In genomic region chr17:2232244-2232638, GRCh38 we compare ENCODE assay signal across 1 cellular context.
A peak's percentile ranks its signal among the peaks of the same experiment; 100 is the strongest.
TF ChIP-seq lines count a peak whose summit lies in the region.

No MANE protein-coding gene starts in this region.

TF ChIP-seq in IMR-90, 13 proteins besides CTCF, POLR2A, EP300 and RAD21 (continued from another document):
- peak; percentile 41; the same call in 1 of the 2 replicates for TF ChIP-seq CEBPB (IDR thresholded peaks at IDR 0.05; ENCODE audit: low read depth, low read length)
- 0 out of 2 replicates have a peak, but pooled peaks have one; percentile 19 for TF ChIP-seq FOS (IDR thresholded peaks at IDR 0.05; ENCODE audit: low read depth, low read length)
